13 cellular contexts compared by ENCODE assay signal in genomic region chr3:99627062-99627826, GRCh38. TPM values are rescaled to one million over a fixed set of nuclear protein-coding genes. Genes with fewer than 3 reads are reported as not detected.
DNase-seq lines count a peak whose midpoint lies in the region; ATAC-seq, FAIRE-seq and TF ChIP-seq lines count a peak whose summit lies in the region.
"Had no signal": no experiment of that assay in that cellular context is flagged by ENCODE, and none has a peak within 500 bp of the region (broad histone marks: within the 10 kb centered on the region; RNA-seq: fewer than 3 reads in every experiment).

No MANE protein-coding gene starts in this region.

- DNase-seq in activated naive CD8-positive, alpha-beta T cell treated with anti-CD3 and anti-CD28 coated beads for 36 hours, result peak; percentile 20
- DNase-seq in activated gamma-delta T cell treated with Interleukin-2 at 50 U/mL for 16 hours (no peak), GOT3 (lab: John Stamatoyannopoulos, UW) (no peak), NCI-H446 treated with DMSO at 0.1 percent for 48 hours (lab: John Stamatoyannopoulos, UW) (no peak), small intestine (no peak)
- DNase-seq: left colon, NCI-H774, SW 1271 had no signal

- no peak overlapping the region for H3K4me3 Mint-ChIP-seq in activated naive CD8-positive, alpha-beta T cell treated with anti-CD3 and anti-CD28 coated beads for 36 hours

- no peaks in the 10 kb centered on the region for H4K20me1 ChIP-seq in neural cell (ENCODE audit: insufficient read depth)

- 56 to 64% (median 60%) methylated on average over 4 of the region's 4 CpGs for WGBS in small intestine, 3 donors

- H3K27me3 ChIP-seq in neural cell (ENCODE audit: insufficient read depth, low read depth, low read length) (no peaks in the 10 kb centered on the region), small intestine (ENCODE audit: control insufficient read depth in 2 of 2, insufficient read depth in 2 of 2, low read length in 2 of 2) (no peaks in the 10 kb centered on the region)
- H3K27me3 ChIP-seq: cardiac muscle cell had no signal

- H3K36me3 Mint-ChIP-seq in activated naive CD8-positive, alpha-beta T cell treated with anti-CD3 and anti-CD28 coated beads for 36 hours, result no peaks in the 10 kb centered on the region

- H3K4me2 ChIP-seq in neural cell (ENCODE audit: low read length), result no peak overlapping the region

- H3K36me3 ChIP-seq in neural cell (ENCODE audit: insufficient read depth, low read length), result no peaks in the 10 kb centered on the region
- H3K36me3 ChIP-seq in small intestine (ENCODE audit: control insufficient read depth in 2 of 2, insufficient read depth in 2 of 2, low read length in 2 of 2), result no peaks in the 10 kb centered on the region
- H3K36me3 ChIP-seq: cardiac muscle cell had no signal

- no peaks in the 10 kb centered on the region for H3F3A ChIP-seq in neural cell (ENCODE audit: insufficient read depth, low read length, poor library complexity, severe bottlenecking)

- H3K27ac ChIP-seq in neural cell (ENCODE audit: low read length) (peak overlapping the region; percentile 38), small intestine (ENCODE audit: low read depth in 1 of 2, low read length in 1 of 2) (no peak overlapping the region)
- H3K27ac ChIP-seq: cardiac muscle cell, parathyroid adenoma had no signal

- peaks cover 12% of the 10 kb centered on the region for H3K27me3 Mint-ChIP-seq in activated naive CD8-positive, alpha-beta T cell treated with anti-CD3 and anti-CD28 coated beads for 36 hours

- TF ChIP-seq RAD21 in neural cell (conservative IDR thresholded peaks at IDR 0.05), result no peak

- FAIRE-seq in small intestine (lab: Jason Lieb, UNC), result no peak

- H3K9me3 ChIP-seq in neural cell (ENCODE audit: low read length) (no peaks in the 10 kb centered on the region), small intestine (ENCODE audit: control insufficient read depth, low read depth) (no peaks in the 10 kb centered on the region)

- no peaks in the 10 kb centered on the region for H3K79me2 ChIP-seq in neural cell (replicated peaks; ENCODE audit: insufficient read depth, low read length)
- H3K79me2 ChIP-seq: parathyroid adenoma had no signal

- no peak overlapping the region for H2AFZ ChIP-seq in neural cell (ENCODE audit: low read depth, low read length)
- H2AFZ ChIP-seq: parathyroid adenoma had no signal

- H3K4me3 ChIP-seq in neural cell (ENCODE audit: low read length) (no peak overlapping the region), small intestine (ENCODE audit: low read depth in 1 of 2, low read length in 2 of 2) (no peak overlapping the region)
- H3K4me3 ChIP-seq: cardiac muscle cell had no signal

- TF ChIP-seq CTCF in neural cell (IDR thresholded peaks at IDR 0.05; ENCODE audit: poor library complexity, severe bottlenecking), result no peak

- H3K9ac ChIP-seq in neural cell (ENCODE audit: low read length), result no peak overlapping the region
- H3K9ac ChIP-seq: parathyroid adenoma had no signal

- ATAC-seq in GM18502 (IDR thresholded peaks at IDR 0.05; ENCODE audit: poor library complexity, unreplicated experiment), result peak; percentile 26
- peak; percentile 32 for ATAC-seq in HG03457 (IDR thresholded peaks at IDR 0.05; ENCODE audit: unreplicated experiment)
- ATAC-seq: left colon had no signal

- H3K4me1 ChIP-seq in small intestine (ENCODE audit: control insufficient read depth in 2 of 2, insufficient read depth in 1 of 2, low read depth in 1 of 2, low read length in 1 of 2), result no peaks in the 10 kb centered on the region
- H3K4me1 ChIP-seq: parathyroid adenoma had no signal

- H3K9me2 ChIP-seq in neural cell (ENCODE audit: insufficient read depth, low read length), result no peaks in the 10 kb centered on the region

- H3K27ac Mint-ChIP-seq in activated naive CD8-positive, alpha-beta T cell treated with anti-CD3 and anti-CD28 coated beads for 36 hours, result no peak overlapping the region

- no peak for TF ChIP-seq EP300 in neural cell (conservative IDR thresholded peaks at IDR 0.05; ENCODE audit: poor library complexity, severe bottlenecking)

- H3K4me1 Mint-ChIP-seq in activated naive CD8-positive, alpha-beta T cell treated with anti-CD3 and anti-CD28 coated beads for 36 hours, result peaks cover 3% of the 10 kb centered on the region

- H3K9me3 Mint-ChIP-seq in activated naive CD8-positive, alpha-beta T cell treated with anti-CD3 and anti-CD28 coated beads for 36 hours, result no peaks in the 10 kb centered on the region

TF ChIP-seq in neural cell, 6 proteins besides CTCF, POLR2A, EP300 and RAD21:
- TF ChIP-seq SMC3 (conservative IDR thresholded peaks at IDR 0.05; ENCODE audit: poor library complexity) (no peak), EZH2 (IDR thresholded peaks at IDR 0.05; ENCODE audit: borderline replicate concordance, insufficient read depth, low read length, poor library complexity, severe bottlenecking) (no peak), REST (IDR thresholded peaks at IDR 0.05; ENCODE audit: borderline replicate concordance) (no peak)

RNA-seq across cellular contexts. Expression of gene COL8A1, which starts 11.2 kb away (rescaled TPM):
- not detected for total RNA-seq in activated naive CD8-positive, alpha-beta T cell treated with anti-CD3 and anti-CD28 coated beads for 36 hours
- polyA plus RNA-seq in neural cell (0.04 and 0.92 TPM in 2 replicates), small intestine (1 to 10 TPM in 1 of 3 donors, under 1 TPM in 2; 0.22 to 4.5 (median 0.27) TPM)
- polyA minus RNA-seq in neural cell, result 0.24 and 0.35 TPM in 2 replicates
